1 cellular context compared by ENCODE assay signal in the genomic region with DNA sequence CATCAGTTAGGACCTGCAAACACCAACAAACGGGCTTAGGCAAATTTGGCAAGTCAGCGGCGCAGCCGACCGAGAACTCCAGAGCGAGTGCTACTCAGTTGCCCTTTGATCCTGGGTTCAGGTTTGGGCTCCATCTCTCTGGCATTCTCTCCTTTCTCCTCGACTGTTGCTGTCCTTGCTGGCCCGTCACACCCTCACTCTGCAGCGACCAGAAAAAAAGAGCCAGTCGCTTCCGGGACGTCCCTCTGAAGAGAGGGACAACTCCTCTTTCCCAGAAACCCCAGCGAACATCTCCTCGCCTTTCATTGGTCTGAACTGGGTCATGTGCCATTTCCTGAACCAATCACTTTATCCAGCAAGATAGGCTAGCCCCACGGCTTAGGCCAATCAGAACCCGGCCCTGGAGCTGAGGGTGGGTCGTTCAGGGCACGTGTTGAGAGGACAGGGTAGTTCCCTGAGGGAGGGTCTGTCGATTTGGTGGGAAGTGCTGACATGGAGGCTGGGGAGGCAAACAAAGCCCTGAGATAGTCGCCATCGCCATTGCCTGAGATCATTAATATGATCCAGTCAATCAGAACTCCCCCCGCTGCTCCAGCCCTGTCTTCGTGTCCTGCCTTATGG.
TF ChIP-seq lines count a peak whose summit lies in the region.

No MANE protein-coding gene starts in this region.

TF ChIP-seq in K562, 482 proteins besides CTCF, POLR2A, EP300 and RAD21 (continued from another document and continues in another):
- TF ChIP-seq RBM25 (IDR thresholded peaks at IDR 0.05; ENCODE audit: low read depth, low read length, severe bottlenecking) (peak; percentile 86), ZNF324 (CRISPR knock-in tag; IDR thresholded peaks at IDR 0.05) (no peak), ZNF184 (CRISPR knock-in tag; IDR thresholded peaks at IDR 0.05) (no peak), ZNF274 (IDR thresholded peaks at IDR 0.05; ENCODE audit: borderline replicate concordance, low read depth, low read length) (no peak), JUND (IDR thresholded peaks at IDR 0.05; ENCODE audit: borderline replicate concordance, low read depth, low read length) (no peak; the same call in 1 of the 2 replicates), JUND (tag; IDR thresholded peaks at IDR 0.05; ENCODE audit: borderline replicate concordance, low read depth, low read length) (no peak), PHTF2 (CRISPR knock-in tag; IDR thresholded peaks at IDR 0.05) (no peak), KLF13 (tag; IDR thresholded peaks at IDR 0.05; ENCODE audit: borderline replicate concordance, low read depth) (no peak), ESRRB (CRISPR knock-in tag; IDR thresholded peaks at IDR 0.05; ENCODE audit: borderline replicate concordance) (no peak), HDAC6 (IDR thresholded peaks at IDR 0.05; ENCODE audit: low read depth, low read length) (no peak), KDM4B (IDR thresholded peaks at IDR 0.05; ENCODE audit: borderline replicate concordance in 2 of 2, low read depth in 1 of 2) (no peak), FOXJ2 (tag; IDR thresholded peaks at IDR 0.05) (no peak), KAT8 (IDR thresholded peaks at IDR 0.05; ENCODE audit: low read depth) (no peak), TCFL5 (CRISPR knock-in tag; conservative IDR thresholded peaks at IDR 0.05) (no peak), HIVEP1 (CRISPR knock-in tag; IDR thresholded peaks at IDR 0.05) (0 out of 2 replicates have a peak, but pooled peaks have one; percentile 13), SMAD1 (IDR thresholded peaks at IDR 0.05; ENCODE audit: low read depth, low read length, partially characterized antibody) (no peak), FOSL1 (tag; conservative IDR thresholded peaks at IDR 0.05) (no peak), MTA3 (IDR thresholded peaks at IDR 0.05; ENCODE audit: borderline replicate concordance) (peak; percentile 53; the same call in 1 of the 2 replicates), TGIF2 (CRISPR knock-in tag; IDR thresholded peaks at IDR 0.05) (0 out of 2 replicates have a peak, but pooled peaks have one; percentile 44), HLTF (IDR thresholded peaks at IDR 0.05) (no peak), ZNF717 (CRISPR knock-in tag; IDR thresholded peaks at IDR 0.05) (no peak), SAP30 (IDR thresholded peaks at IDR 0.05; ENCODE audit: borderline replicate concordance, insufficient read depth, low read depth, low read length, poor library complexity, severe bottlenecking) (no peak), LARP7 (IDR thresholded peaks at IDR 0.05) (no peak), POLR2G (IDR thresholded peaks at IDR 0.05; ENCODE audit: low read depth, low read length) (peak; percentile 59), HDGF (IDR thresholded peaks at IDR 0.05) (no peak), NR3C1 (CRISPR knock-in tag; IDR thresholded peaks at IDR 0.05) (no peak), CHD4 (IDR thresholded peaks at IDR 0.05; ENCODE audit: insufficient read depth, insufficient replicate concordance, low read depth, low read length, poor library complexity, severe bottlenecking) (no peak), GABPB1 (CRISPR knock-in tag; IDR thresholded peaks at IDR 0.05) (peak; percentile 60; the same call in 1 of the 2 replicates), CBX1 (IDR thresholded peaks at IDR 0.05; ENCODE audit: low read depth) (peak; percentile 68; the same call in 1 of the 2 replicates), ZNF175 (CRISPR knock-in tag; IDR thresholded peaks at IDR 0.05; ENCODE audit: low read depth) (peak; percentile 91), FOXJ3 (CRISPR knock-in tag; IDR thresholded peaks at IDR 0.05) (no peak), L3MBTL2 (IDR thresholded peaks at IDR 0.05) (peak; percentile 100), ZNF347 (CRISPR knock-in tag; IDR thresholded peaks at IDR 0.05; ENCODE audit: low read depth) (no peak), RBM14 (IDR thresholded peaks at IDR 0.05; ENCODE audit: borderline replicate concordance, insufficient read depth, low read depth, low read length) (no peak), FOXK1 (CRISPR knock-in tag; IDR thresholded peaks at IDR 0.05; ENCODE audit: borderline replicate concordance) (0 out of 2 replicates have a peak, but pooled peaks have one; percentile 22), YY1 (IDR thresholded peaks at IDR 0.05; ENCODE audit: borderline replicate concordance in 1 of 3, control insufficient read depth in 1 of 3, extremely low read depth in 1 of 3, insufficient read depth in 3 of 3, insufficient read length in 1 of 3, insufficient replicate concordance in 2 of 3, low read depth in 1 of 3, low read length in 2 of 3) (no peak), NFXL1 (CRISPR knock-in tag; IDR thresholded peaks at IDR 0.05) (no peak), MED1 (CRISPR knock-in tag; IDR thresholded peaks at IDR 0.05; ENCODE audit: borderline replicate concordance) (no peak), CAMTA2 (CRISPR knock-in tag; conservative IDR thresholded peaks at IDR 0.05) (no peak), NFATC3 (IDR thresholded peaks at IDR 0.05) (no peak), TSC22D4 (tag; IDR thresholded peaks at IDR 0.05) (no peak), PHF8 (IDR thresholded peaks at IDR 0.05; ENCODE audit: borderline replicate concordance, low read length) (peak; percentile 63; the same call in 1 of the 2 replicates), MEIS2 (IDR thresholded peaks at IDR 0.05; ENCODE audit: partially characterized antibody) (no peak), PHF20 (IDR thresholded peaks at IDR 0.05; ENCODE audit: partially characterized antibody) (no peak)
- TF ChIP-seq, protein P1, sequence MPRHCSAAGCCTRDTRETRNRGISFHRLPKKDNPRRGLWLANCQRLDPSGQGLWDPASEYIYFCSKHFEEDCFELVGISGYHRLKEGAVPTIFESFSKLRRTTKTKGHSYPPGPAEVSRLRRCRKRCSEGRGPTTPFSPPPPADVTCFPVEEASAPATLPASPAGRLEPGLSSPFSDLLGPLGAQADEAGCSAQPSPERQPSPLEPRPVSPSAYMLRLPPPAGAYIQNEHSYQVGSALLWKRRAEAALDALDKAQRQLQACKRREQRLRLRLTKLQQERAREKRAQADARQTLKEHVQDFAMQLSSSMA (CRISPR knock-in tag; IDR thresholded peaks at IDR 0.05), result no peak
- TF ChIP-seq, protein P2, sequence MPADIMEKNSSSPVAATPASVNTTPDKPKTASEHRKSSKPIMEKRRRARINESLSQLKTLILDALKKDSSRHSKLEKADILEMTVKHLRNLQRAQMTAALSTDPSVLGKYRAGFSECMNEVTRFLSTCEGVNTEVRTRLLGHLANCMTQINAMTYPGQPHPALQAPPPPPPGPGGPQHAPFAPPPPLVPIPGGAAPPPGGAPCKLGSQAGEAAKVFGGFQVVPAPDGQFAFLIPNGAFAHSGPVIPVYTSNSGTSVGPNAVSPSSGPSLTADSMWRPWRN (IDR thresholded peaks at IDR 0.05; ENCODE audit: low read depth), result no peak
- TF ChIP-seq, protein P3, sequence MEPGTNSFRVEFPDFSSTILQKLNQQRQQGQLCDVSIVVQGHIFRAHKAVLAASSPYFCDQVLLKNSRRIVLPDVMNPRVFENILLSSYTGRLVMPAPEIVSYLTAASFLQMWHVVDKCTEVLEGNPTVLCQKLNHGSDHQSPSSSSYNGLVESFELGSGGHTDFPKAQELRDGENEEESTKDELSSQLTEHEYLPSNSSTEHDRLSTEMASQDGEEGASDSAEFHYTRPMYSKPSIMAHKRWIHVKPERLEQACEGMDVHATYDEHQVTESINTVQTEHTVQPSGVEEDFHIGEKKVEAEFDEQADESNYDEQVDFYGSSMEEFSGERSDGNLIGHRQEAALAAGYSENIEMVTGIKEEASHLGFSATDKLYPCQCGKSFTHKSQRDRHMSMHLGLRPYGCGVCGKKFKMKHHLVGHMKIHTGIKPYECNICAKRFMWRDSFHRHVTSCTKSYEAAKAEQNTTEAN (CRISPR knock-in tag; IDR thresholded peaks at IDR 0.05), result no peak
- TF ChIP-seq, protein P4, sequence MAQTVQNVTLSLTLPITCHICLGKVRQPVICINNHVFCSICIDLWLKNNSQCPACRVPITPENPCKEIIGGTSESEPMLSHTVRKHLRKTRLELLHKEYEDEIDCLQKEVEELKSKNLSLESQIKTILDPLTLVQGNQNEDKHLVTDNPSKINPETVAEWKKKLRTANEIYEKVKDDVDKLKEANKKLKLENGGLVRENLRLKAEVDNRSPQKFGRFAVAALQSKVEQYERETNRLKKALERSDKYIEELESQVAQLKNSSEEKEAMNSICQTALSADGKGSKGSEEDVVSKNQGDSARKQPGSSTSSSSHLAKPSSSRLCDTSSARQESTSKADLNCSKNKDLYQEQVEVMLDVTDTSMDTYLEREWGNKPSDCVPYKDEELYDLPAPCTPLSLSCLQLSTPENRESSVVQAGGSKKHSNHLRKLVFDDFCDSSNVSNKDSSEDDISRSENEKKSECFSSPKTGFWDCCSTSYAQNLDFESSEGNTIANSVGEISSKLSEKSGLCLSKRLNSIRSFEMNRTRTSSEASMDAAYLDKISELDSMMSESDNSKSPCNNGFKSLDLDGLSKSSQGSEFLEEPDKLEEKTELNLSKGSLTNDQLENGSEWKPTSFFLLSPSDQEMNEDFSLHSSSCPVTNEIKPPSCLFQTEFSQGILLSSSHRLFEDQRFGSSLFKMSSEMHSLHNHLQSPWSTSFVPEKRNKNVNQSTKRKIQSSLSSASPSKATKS (CRISPR knock-in tag; IDR thresholded peaks at IDR 0.05), result no peak
- TF ChIP-seq, protein P5, sequence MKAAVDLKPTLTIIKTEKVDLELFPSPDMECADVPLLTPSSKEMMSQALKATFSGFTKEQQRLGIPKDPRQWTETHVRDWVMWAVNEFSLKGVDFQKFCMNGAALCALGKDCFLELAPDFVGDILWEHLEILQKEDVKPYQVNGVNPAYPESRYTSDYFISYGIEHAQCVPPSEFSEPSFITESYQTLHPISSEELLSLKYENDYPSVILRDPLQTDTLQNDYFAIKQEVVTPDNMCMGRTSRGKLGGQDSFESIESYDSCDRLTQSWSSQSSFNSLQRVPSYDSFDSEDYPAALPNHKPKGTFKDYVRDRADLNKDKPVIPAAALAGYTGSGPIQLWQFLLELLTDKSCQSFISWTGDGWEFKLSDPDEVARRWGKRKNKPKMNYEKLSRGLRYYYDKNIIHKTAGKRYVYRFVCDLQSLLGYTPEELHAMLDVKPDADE (conservative IDR thresholded peaks at IDR 0.05; ENCODE audit: control insufficient read depth, low read depth, low read length), result no peak
- TF ChIP-seq, protein P6, sequence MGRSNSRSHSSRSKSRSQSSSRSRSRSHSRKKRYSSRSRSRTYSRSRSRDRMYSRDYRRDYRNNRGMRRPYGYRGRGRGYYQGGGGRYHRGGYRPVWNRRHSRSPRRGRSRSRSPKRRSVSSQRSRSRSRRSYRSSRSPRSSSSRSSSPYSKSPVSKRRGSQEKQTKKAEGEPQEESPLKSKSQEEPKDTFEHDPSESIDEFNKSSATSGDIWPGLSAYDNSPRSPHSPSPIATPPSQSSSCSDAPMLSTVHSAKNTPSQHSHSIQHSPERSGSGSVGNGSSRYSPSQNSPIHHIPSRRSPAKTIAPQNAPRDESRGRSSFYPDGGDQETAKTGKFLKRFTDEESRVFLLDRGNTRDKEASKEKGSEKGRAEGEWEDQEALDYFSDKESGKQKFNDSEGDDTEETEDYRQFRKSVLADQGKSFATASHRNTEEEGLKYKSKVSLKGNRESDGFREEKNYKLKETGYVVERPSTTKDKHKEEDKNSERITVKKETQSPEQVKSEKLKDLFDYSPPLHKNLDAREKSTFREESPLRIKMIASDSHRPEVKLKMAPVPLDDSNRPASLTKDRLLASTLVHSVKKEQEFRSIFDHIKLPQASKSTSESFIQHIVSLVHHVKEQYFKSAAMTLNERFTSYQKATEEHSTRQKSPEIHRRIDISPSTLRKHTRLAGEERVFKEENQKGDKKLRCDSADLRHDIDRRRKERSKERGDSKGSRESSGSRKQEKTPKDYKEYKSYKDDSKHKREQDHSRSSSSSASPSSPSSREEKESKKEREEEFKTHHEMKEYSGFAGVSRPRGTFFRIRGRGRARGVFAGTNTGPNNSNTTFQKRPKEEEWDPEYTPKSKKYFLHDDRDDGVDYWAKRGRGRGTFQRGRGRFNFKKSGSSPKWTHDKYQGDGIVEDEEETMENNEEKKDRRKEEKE (IDR thresholded peaks at IDR 0.05; ENCODE audit: borderline replicate concordance in 1 of 2, control insufficient read depth in 1 of 2, low read depth in 2 of 2, low read length in 1 of 2), result no peak
- TF ChIP-seq, protein P7, sequence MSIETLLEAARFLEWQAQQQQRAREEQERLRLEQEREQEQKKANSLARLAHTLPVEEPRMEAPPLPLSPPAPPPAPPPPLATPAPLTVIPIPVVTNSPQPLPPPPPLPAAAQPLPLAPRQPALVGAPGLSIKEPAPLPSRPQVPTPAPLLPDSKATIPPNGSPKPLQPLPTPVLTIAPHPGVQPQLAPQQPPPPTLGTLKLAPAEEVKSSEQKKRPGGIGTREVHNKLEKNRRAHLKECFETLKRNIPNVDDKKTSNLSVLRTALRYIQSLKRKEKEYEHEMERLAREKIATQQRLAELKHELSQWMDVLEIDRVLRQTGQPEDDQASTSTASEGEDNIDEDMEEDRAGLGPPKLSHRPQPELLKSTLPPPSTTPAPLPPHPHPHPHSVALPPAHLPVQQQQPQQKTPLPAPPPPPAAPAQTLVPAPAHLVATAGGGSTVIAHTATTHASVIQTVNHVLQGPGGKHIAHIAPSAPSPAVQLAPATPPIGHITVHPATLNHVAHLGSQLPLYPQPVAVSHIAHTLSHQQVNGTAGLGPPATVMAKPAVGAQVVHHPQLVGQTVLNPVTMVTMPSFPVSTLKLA (conservative IDR thresholded peaks at IDR 0.05), result peak; percentile 43 to 64; a peak in 3 of 4 replicates
- TF ChIP-seq, protein P8, sequence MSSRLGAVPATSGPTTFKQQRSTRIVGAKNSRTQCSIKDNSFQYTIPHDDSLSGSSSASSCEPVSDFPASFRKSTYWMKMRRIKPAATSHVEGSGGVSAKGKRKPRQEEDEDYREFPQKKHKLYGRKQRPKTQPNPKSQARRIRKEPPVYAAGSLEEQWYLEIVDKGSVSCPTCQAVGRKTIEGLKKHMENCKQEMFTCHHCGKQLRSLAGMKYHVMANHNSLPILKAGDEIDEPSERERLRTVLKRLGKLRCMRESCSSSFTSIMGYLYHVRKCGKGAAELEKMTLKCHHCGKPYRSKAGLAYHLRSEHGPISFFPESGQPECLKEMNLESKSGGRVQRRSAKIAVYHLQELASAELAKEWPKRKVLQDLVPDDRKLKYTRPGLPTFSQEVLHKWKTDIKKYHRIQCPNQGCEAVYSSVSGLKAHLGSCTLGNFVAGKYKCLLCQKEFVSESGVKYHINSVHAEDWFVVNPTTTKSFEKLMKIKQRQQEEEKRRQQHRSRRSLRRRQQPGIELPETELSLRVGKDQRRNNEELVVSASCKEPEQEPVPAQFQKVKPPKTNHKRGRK (tag; IDR thresholded peaks at IDR 0.05), result no peak
- TF ChIP-seq, protein P9, sequence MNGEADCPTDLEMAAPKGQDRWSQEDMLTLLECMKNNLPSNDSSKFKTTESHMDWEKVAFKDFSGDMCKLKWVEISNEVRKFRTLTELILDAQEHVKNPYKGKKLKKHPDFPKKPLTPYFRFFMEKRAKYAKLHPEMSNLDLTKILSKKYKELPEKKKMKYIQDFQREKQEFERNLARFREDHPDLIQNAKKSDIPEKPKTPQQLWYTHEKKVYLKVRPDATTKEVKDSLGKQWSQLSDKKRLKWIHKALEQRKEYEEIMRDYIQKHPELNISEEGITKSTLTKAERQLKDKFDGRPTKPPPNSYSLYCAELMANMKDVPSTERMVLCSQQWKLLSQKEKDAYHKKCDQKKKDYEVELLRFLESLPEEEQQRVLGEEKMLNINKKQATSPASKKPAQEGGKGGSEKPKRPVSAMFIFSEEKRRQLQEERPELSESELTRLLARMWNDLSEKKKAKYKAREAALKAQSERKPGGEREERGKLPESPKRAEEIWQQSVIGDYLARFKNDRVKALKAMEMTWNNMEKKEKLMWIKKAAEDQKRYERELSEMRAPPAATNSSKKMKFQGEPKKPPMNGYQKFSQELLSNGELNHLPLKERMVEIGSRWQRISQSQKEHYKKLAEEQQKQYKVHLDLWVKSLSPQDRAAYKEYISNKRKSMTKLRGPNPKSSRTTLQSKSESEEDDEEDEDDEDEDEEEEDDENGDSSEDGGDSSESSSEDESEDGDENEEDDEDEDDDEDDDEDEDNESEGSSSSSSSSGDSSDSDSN (IDR thresholded peaks at IDR 0.05; ENCODE audit: borderline replicate concordance in 1 of 2, low read depth in 2 of 2, low read length in 2 of 2), result no peak
